In genomic region chr1:221832617-221833016, GRCh38 we compare ENCODE assay signal across 1 cellular context.
TF ChIP-seq lines count a peak whose summit lies in the region.

No MANE protein-coding gene starts in this region.

TF ChIP-seq in IMR-90, 13 proteins besides CTCF, POLR2A, EP300 and RAD21 (continued from another document):
- TF ChIP-seq, protein P1, sequence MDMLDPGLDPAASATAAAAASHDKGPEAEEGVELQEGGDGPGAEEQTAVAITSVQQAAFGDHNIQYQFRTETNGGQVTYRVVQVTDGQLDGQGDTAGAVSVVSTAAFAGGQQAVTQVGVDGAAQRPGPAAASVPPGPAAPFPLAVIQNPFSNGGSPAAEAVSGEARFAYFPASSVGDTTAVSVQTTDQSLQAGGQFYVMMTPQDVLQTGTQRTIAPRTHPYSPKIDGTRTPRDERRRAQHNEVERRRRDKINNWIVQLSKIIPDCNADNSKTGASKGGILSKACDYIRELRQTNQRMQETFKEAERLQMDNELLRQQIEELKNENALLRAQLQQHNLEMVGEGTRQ (IDR thresholded peaks at IDR 0.05; ENCODE audit: low read depth, low read length) = no peak
- TF ChIP-seq RCOR1 (IDR thresholded peaks at IDR 0.05; ENCODE audit: insufficient replicate concordance, low read length) = no peak
- TF ChIP-seq BHLHE40 (IDR thresholded peaks at IDR 0.05; ENCODE audit: low read depth, low read length) = no peak
- TF ChIP-seq MXI1 (IDR thresholded peaks at IDR 0.05; ENCODE audit: borderline replicate concordance, low read depth, low read length) = no peak
- TF ChIP-seq RFX5 (IDR thresholded peaks at IDR 0.05; ENCODE audit: low read depth, low read length) = no peak
